19 cellular contexts compared by ENCODE assay signal in genomic region chr3:88090681-88091080, GRCh38. TPM values are rescaled to one million over a fixed set of nuclear protein-coding genes. Genes with fewer than 3 reads are reported as not detected.
DNase-seq lines count a peak whose midpoint lies in the region; ATAC-seq, FAIRE-seq and TF ChIP-seq lines count a peak whose summit lies in the region.
"Had no signal": no experiment of that assay in that cellular context is flagged by ENCODE, and none has a peak within 500 bp of the region (broad histone marks: within the 10 kb centered on the region; RNA-seq: fewer than 3 reads in every experiment).

No MANE protein-coding gene starts in this region.

- H3K79me1 ChIP-seq in IMR-90 (ENCODE audit: low read depth in 1 of 2, low read length in 2 of 2) (peaks cover 23% of the 10 kb centered on the region in 2 experiments), neuronal stem cell (ENCODE audit: low read depth, low read length) (no peaks in the 10 kb centered on the region)

- H3K9ac ChIP-seq in IMR-90 (ENCODE audit: low read depth, low read length) (no peak overlapping the region), K562 (ENCODE audit: insufficient read depth in 1 of 2, low read depth in 2 of 2, low read length in 2 of 2) (no peak overlapping the region), neuronal stem cell (ENCODE audit: low read depth, low read length, poor library complexity) (no peak overlapping the region)

- H4K91ac ChIP-seq in IMR-90 (ENCODE audit: insufficient read depth, low read depth, low read length), result no peak overlapping the region
- no peak overlapping the region for H4K91ac ChIP-seq in neuronal stem cell (ENCODE audit: low read depth, low read length, poor library complexity)

- no peak for TF ChIP-seq CTCF in HEK293 (tag by site-specific recombination; IDR thresholded peaks at IDR 0.05)
- no peak for TF ChIP-seq CTCF in IMR-90 (conservative IDR thresholded peaks at IDR 0.05; ENCODE audit: low read depth, low read length)
- TF ChIP-seq CTCF in K562 (IDR thresholded peaks at IDR 0.05 in 2 of 3, conservative IDR thresholded peaks at IDR 0.05 in 1 of 3; ENCODE audit: insufficient read depth in 2 of 3, low read depth in 1 of 3, low read length in 3 of 3), result no peak

- no peaks in the 10 kb centered on the region; the same call in 1 of the 2 replicates for H4K20me1 ChIP-seq in IMR-90 (ENCODE audit: insufficient read depth, low read length)
- no peaks in the 10 kb centered on the region for H4K20me1 ChIP-seq in K562 (replicated peaks; ENCODE audit: control insufficient read depth, insufficient read depth, low read length)

- dilution Hi-C loops in IMR-90 (cut with HindIII; ENCODE audit: low sequenced_read_pairs, unreplicated experiment), result no loop called here

- H3K27me3 ChIP-seq in IMR-90 (ENCODE audit: control insufficient read depth, insufficient read depth, low read length) (no peaks in the 10 kb centered on the region), K562 (ENCODE audit: control insufficient read depth in 2 of 2, insufficient read depth in 2 of 2, low read length in 2 of 2) (no peaks in the 10 kb centered on the region), neuronal stem cell (ENCODE audit: control insufficient read depth in 3 of 3, insufficient read depth in 3 of 3, low read depth in 1 of 3, low read length in 3 of 3) (no peaks in the 10 kb centered on the region)

- no peak for DNase-seq in IMR-90
- DNase-seq in K562 (ENCODE audit: extremely low read depth in 1 of 4, low spot score in 3 of 4), result no peak
- DNase-seq in erythroblast (lab: John Stamatoyannopoulos, UW), result peak; percentile 19 to 62
- no peak for DNase-seq in left colon
- DNase-seq in neuronal stem cell (ENCODE audit: low spot score), result no peak
- no peak for DNase-seq in posterior vena cava (ENCODE audit: low spot score)
- DNase-seq: C1 segment of cervical spinal cord; Calu3; CD4-positive, alpha-beta memory T cell; COR-L47; DMS53; DMS79 treated with DMSO at 0.1 percent for 48 hours; GF-D8; GOT3 had no signal

- H3K9me3 ChIP-seq in HEK293 (ENCODE audit: control insufficient read depth, insufficient read depth, low read depth, low read length) (no peaks in the 10 kb centered on the region), IMR-90 (ENCODE audit: control insufficient read depth, insufficient read depth, low read length) (no peaks in the 10 kb centered on the region), K562 (replicated peaks; ENCODE audit: control insufficient read depth, insufficient read depth, low read depth, low read length) (peaks cover 3% of the 10 kb centered on the region), neuronal stem cell (replicated peaks in 1 of 2; ENCODE audit: control insufficient read depth in 2 of 2, insufficient read depth in 1 of 2, low read depth in 1 of 2, low read length in 2 of 2) (peaks cover 1 to 10% of the 10 kb centered on the region in 2 donors)
- H3K9me3 ChIP-seq: HAP-1 had no signal

- H3K4me3 ChIP-seq in HEK293 (ENCODE audit: low read depth, low read length) (no peak overlapping the region), IMR-90 (ENCODE audit: insufficient read depth, low read depth, low read length) (no peak overlapping the region), K562 (no peak overlapping the region), neuronal stem cell (ENCODE audit: low read length in 2 of 2) (no peak overlapping the region)
- H3K4me3 ChIP-seq: HAP-1 had no signal

- H4K8ac ChIP-seq in IMR-90 (ENCODE audit: low read depth in 2 of 2, low read length in 2 of 2), result no peak overlapping the region
- no peak overlapping the region for H4K8ac ChIP-seq in neuronal stem cell (ENCODE audit: low read depth, low read length)

- POLR2A ChIA-PET in HEK293 (lab: Yijun Ruan, JAX), result no interaction called here
- POLR2A ChIA-PET in IMR-90 (lab: Charles Lee; ENCODE audit: unreplicated experiment), result no interaction called here
- POLR2A ChIA-PET in K562 (lab: Yijun Ruan, JAX), result interaction anchor here (0.5 to 0.7 kb wide), 2 partner anchors 32 to 276 kb away, joined by 3 to 6 read pairs; partner anchors contain the start of genes CGGBP1 and ZNF654

- FAIRE-seq in K562 (lab: Jason Lieb, UNC), result no peak
- FAIRE-seq: GM12892, GM19239, H54 had no signal

- WGBS in IMR-90 (ENCODE audit: extremely low coverage in 2 of 2, insufficient read length in 1 of 2), 2 experiments, result no CpG with 5 or more reads among the region's 4 CpGs
- 53% methylated on average over 3 of the region's 4 CpGs for WGBS in K562 (ENCODE audit: insufficient coverage, low coverage, missing lambda C conversion rate)
- WGBS in neuronal stem cell (ENCODE audit: extremely low coverage in 2 of 2, insufficient read length in 2 of 2, insufficient replicate concordance in 1 of 2), 2 donors, result no CpG with 5 or more reads among the region's 4 CpGs

- no peak for TF ChIP-seq EP300 in K562 (IDR thresholded peaks at IDR 0.05; ENCODE audit: low read length)

- no peak overlapping the region for H2BK15ac ChIP-seq in IMR-90 (ENCODE audit: low read depth, low read length)
- H2BK15ac ChIP-seq in neuronal stem cell (ENCODE audit: low read length), result no peak overlapping the region

- H4K5ac ChIP-seq in IMR-90 (ENCODE audit: low read depth, low read length), result no peak overlapping the region

- CTCF ChIA-PET in HEK293 (lab: Yijun Ruan, JAX) (interaction anchor here (1.5 kb wide), 1 partner anchor 22 kb away, joined by 3 read pairs; no protein-coding TSS in a partner anchor), IMR-90 (lab: Yijun Ruan, JAX) (interaction anchor here (0.7 to 1.8 kb wide), 2 partner anchors 17 to 22 kb away, joined by 3 to 6 read pairs; no protein-coding TSS in a partner anchor), K562 (lab: Yijun Ruan, JAX; ENCODE audit: low intra/inter-chr PET ratio) (no interaction called here)

- no peak overlapping the region for H3K56ac ChIP-seq in IMR-90 (ENCODE audit: extremely low read depth, insufficient read depth, low read length)

- ATAC-seq in IMR-90 (ENCODE audit: low read depth), result no peak
- no peak for ATAC-seq in K562
- no peak for ATAC-seq in left colon

- peaks cover 10% of the 10 kb centered on the region; the same call in 2 of the 3 replicates for H3K79me2 ChIP-seq in K562 (ENCODE audit: control insufficient read depth, insufficient read depth, low read length)

- no peak overlapping the region for H3K18ac ChIP-seq in IMR-90 (ENCODE audit: low read depth, low read length)
- H3K18ac ChIP-seq in neuronal stem cell (ENCODE audit: low read length), result no peak overlapping the region

- in situ Hi-C loops in IMR-90 (cut with MboI; ENCODE audit: low sequenced_read_pairs) (no loop called here), K562 (cut with MboI) (no loop called here)

- H3K27ac ChIP-seq in HEK293 (ENCODE audit: extremely low read depth, low read depth, low read length), result no peak overlapping the region
- H3K27ac ChIP-seq in IMR-90 (ENCODE audit: insufficient read depth, low read length), result no peak overlapping the region
- H3K27ac ChIP-seq in K562 (ENCODE audit: extremely low read depth, low read depth, low read length), result no peak overlapping the region
- no peak overlapping the region for H3K27ac ChIP-seq in neuronal stem cell (replicated peaks; ENCODE audit: low read length)

- TF ChIP-seq POLR2A in IMR-90 (IDR thresholded peaks at IDR 0.05; ENCODE audit: low read depth, low read length) (no peak), K562 (conservative IDR thresholded peaks at IDR 0.05) (no peak), erythroblast (IDR thresholded peaks at IDR 0.05; ENCODE audit: low read length) (no peak)

- peaks cover 0 to 25% of the 10 kb centered on the region in 2 experiments; a peak in 2 of 3 replicates for H3K36me3 ChIP-seq in HEK293 (ENCODE audit: control insufficient read depth in 2 of 2, insufficient read depth in 1 of 2, low read length in 2 of 2)
- H3K36me3 ChIP-seq in IMR-90 (ENCODE audit: control insufficient read depth, insufficient read depth, low read length), result peaks cover 7% of the 10 kb centered on the region; the same call in 1 of the 2 replicates
- peaks cover 36% of the 10 kb centered on the region; the same call in 2 of the 3 replicates for H3K36me3 ChIP-seq in K562 (ENCODE audit: control insufficient read depth, insufficient read depth, low read length)
- H3K36me3 ChIP-seq in neuronal stem cell (replicated peaks in 1 of 2; ENCODE audit: control insufficient read depth in 2 of 2, insufficient read depth in 2 of 2, low read length in 2 of 2), result peaks cover 0 to 52% of the 10 kb centered on the region in 2 donors

- H3K9me1 ChIP-seq in IMR-90 (ENCODE audit: insufficient read depth, low read length) (no peaks in the 10 kb centered on the region), K562 (ENCODE audit: control insufficient read depth, insufficient read depth, low read length) (no peaks in the 10 kb centered on the region)

- no peak overlapping the region for H2AK5ac ChIP-seq in IMR-90 (ENCODE audit: low read depth, low read length)
- no peak overlapping the region for H2AK5ac ChIP-seq in neuronal stem cell (ENCODE audit: low read depth, low read length)

- H2AFZ ChIP-seq in IMR-90 (replicated peaks; ENCODE audit: low read length, poor library complexity), result no peak overlapping the region
- no peak overlapping the region for H2AFZ ChIP-seq in K562 (ENCODE audit: low read depth, low read length)
- no peak overlapping the region for H2AFZ ChIP-seq in neuronal stem cell (ENCODE audit: low read length)

- no peak overlapping the region for H2BK120ac ChIP-seq in IMR-90 (ENCODE audit: low read depth, low read length)
- no peak overlapping the region for H2BK120ac ChIP-seq in neuronal stem cell (ENCODE audit: low read depth, low read length)

- H3K23ac ChIP-seq in IMR-90 (ENCODE audit: low read depth, low read length) (no peak overlapping the region), neuronal stem cell (ENCODE audit: low read depth, low read length, poor library complexity) (no peak overlapping the region)

- no peaks in the 10 kb centered on the region for H3K4me1 ChIP-seq in HEK293 (ENCODE audit: control insufficient read depth, insufficient read depth, low read length)
- H3K4me1 ChIP-seq in IMR-90 (ENCODE audit: control insufficient read depth, insufficient read depth, low read length), result no peaks in the 10 kb centered on the region
- no peaks in the 10 kb centered on the region for H3K4me1 ChIP-seq in K562 (replicated peaks in 1 of 2; ENCODE audit: control insufficient read depth in 2 of 2, insufficient read depth in 2 of 2, low read length in 2 of 2)
- H3K4me1 ChIP-seq in neuronal stem cell (ENCODE audit: control insufficient read depth in 2 of 2, insufficient read depth in 1 of 2, low read depth in 1 of 2, low read length in 2 of 2), result no peaks in the 10 kb centered on the region
- H3K4me1 ChIP-seq: HAP-1 had no signal

- no peak overlapping the region for H3K4ac ChIP-seq in IMR-90 (ENCODE audit: low read depth, low read length)
- H3K4ac ChIP-seq in neuronal stem cell (ENCODE audit: low read length), result no peak overlapping the region

- no peak for TF ChIP-seq RAD21 in IMR-90 (IDR thresholded peaks at IDR 0.05; ENCODE audit: low read length)
- no peak for TF ChIP-seq RAD21 in K562 (CRISPR knock-in tag; conservative IDR thresholded peaks at IDR 0.05 in 1 of 2, IDR thresholded peaks at IDR 0.05 in 1 of 2)

- no peak overlapping the region for H2BK12ac ChIP-seq in neuronal stem cell (ENCODE audit: low read length)

- no TSS peak for BruUV-seq in IMR-90 (replicated peaks; lab: Mats Ljungman, UMichigan)
- no TSS peak for BruUV-seq in K562 (replicated peaks; lab: Mats Ljungman, UMichigan)

- no peak overlapping the region for H2BK20ac ChIP-seq in IMR-90 (ENCODE audit: low read depth, low read length)

- no peak overlapping the region for H2BK5ac ChIP-seq in IMR-90 (ENCODE audit: low read depth, low read length, poor library complexity, severe bottlenecking)
- no peak overlapping the region for H2BK5ac ChIP-seq in neuronal stem cell (ENCODE audit: low read length)

- H2AK9ac ChIP-seq in IMR-90 (replicated peaks; ENCODE audit: low read depth, low read length, poor library complexity), result no peak overlapping the region

- H3K4me2 ChIP-seq in IMR-90 (ENCODE audit: low read depth, low read length) (no peak overlapping the region), K562 (ENCODE audit: insufficient read depth, low read length) (no peak overlapping the region), neuronal stem cell (ENCODE audit: insufficient read depth, low read length, poor library complexity, severe bottlenecking) (no peak overlapping the region)

- H3K14ac ChIP-seq in IMR-90 (replicated peaks; ENCODE audit: low read depth, low read length), result no peak overlapping the region
- no peak overlapping the region for H3K14ac ChIP-seq in neuronal stem cell (ENCODE audit: low read length)

- intact Hi-C loops in IMR-90 (cut with micrococcal nuclease) (no loop called here), K562 (cut with micrococcal nuclease) (no loop called here), left colon (cut with DNase I, micrococcal nuclease) (no loop called here), posterior vena cava (cut with DNase I) (no loop called here)

RNA-seq across cellular contexts. Expression of gene ZNF654, which starts 31.6 kb away (rescaled TPM):
- total RNA-seq in IMR-90 (2012; rRNA removed) (11.5 and 21.1 TPM in 2 replicates), K562 (2014; rRNA removed) (2.5 and 3.6 TPM in 2 replicates), K562 (2014; rRNA removed; fragmentation: Illumina TruSeq; extraction: Trizol) (6.8 and 7.4 TPM in 2 replicates), K562 (2015; rRNA removed; fragmentation: Illumina TruSeq; extraction: Trizol) (8.4 and 8.6 TPM in 2 replicates), K562 (2021) (5.1 and 6.8 TPM in 2 replicates), left colon (10 to 100 TPM; 14.3 to 17.6 TPM), posterior vena cava (10 to 100 TPM; 20.1 to 20.2 TPM)
- polyA plus RNA-seq in IMR-90 (2012; rRNA removed) (2.3 and 3.3 TPM in 2 replicates), K562 (2011; rRNA removed) (4.1 and 5.1 TPM in 2 replicates), K562 (2014; fragmentation: Illumina TruSeq; extraction: Trizol) (4.2 and 6.2 TPM in 2 replicates), K562 (2014; fragmentation: Nextera tagmentation; extraction: Ambion mirVana) (1 to 10 TPM; 2.4 to 2.5 TPM), K562 (2014; rRNA removed) (2.1 and 4.2 TPM in 2 replicates)
- polyA plus RNA-seq in IMR-90 (2012; cell fraction: cytosol; rRNA removed), result 1.3 and 1.9 TPM in 2 replicates
- polyA plus RNA-seq in IMR-90 (2012; cell fraction: nucleus; rRNA removed; ENCODE audit: low replicate concordance), result 0.99 and 4.7 TPM in 2 replicates
- total RNA-seq in K562 (2011; cell fraction: chromatin; rRNA removed; ENCODE audit: low replicate concordance), result 7.0 and 28.2 TPM in 2 replicates
- total RNA-seq in K562 (2011; cell fraction: nucleolus; rRNA removed), result 5.8 and 6.4 TPM in 2 replicates
- 6.7 and 12.7 TPM in 2 replicates for total RNA-seq in K562 (2011; cell fraction: nucleoplasm; rRNA removed)
- 0.63 and 2.8 TPM in 2 replicates for polyA plus RNA-seq in K562 (2011; cell fraction: cytosol; rRNA removed)
- 4.8 and 6.1 TPM in 2 replicates for polyA plus RNA-seq in K562 (2011; cell fraction: nucleus; rRNA removed)
- polyA plus RNA-seq in K562 (2012), result 5.1 and 5.3 TPM in 2 replicates
- polyA minus RNA-seq in K562 (2011; rRNA and poly(A)+ RNA removed), result 9.6 and 12.0 TPM in 2 replicates
- 3.8 and 7.1 TPM in 2 replicates for polyA minus RNA-seq in K562 (2011; cell fraction: cytosol; rRNA and poly(A)+ RNA removed)
- 10.6 and 19.0 TPM in 2 replicates for polyA minus RNA-seq in K562 (2011; cell fraction: nucleus; rRNA and poly(A)+ RNA removed)
- polyA plus RNA-seq in neuronal stem cell (2013, experiment 1 of 2), result 4.7 TPM
- polyA plus RNA-seq in neuronal stem cell (2013, experiment 2 of 2), result 5.0 TPM

RNA-seq across cellular contexts. Expression of gene CGGBP1, which starts 31.9 kb away (rescaled TPM):
- total RNA-seq in IMR-90 (2012; rRNA removed), result 37.8 and 42.1 TPM in 2 replicates
- 45.5 and 47.7 TPM in 2 replicates for polyA plus RNA-seq in IMR-90 (2012; rRNA removed)
- polyA plus RNA-seq in IMR-90 (2012; cell fraction: cytosol; rRNA removed), result 14.8 and 31.7 TPM in 2 replicates
- polyA plus RNA-seq in IMR-90 (2012; cell fraction: nucleus; rRNA removed; ENCODE audit: low replicate concordance), result 11.5 and 99.1 TPM in 2 replicates
- total RNA-seq in K562 (2011; cell fraction: chromatin; rRNA removed; ENCODE audit: low replicate concordance), result 27.8 and 66.6 TPM in 2 replicates
- total RNA-seq in K562 (2011; cell fraction: nucleolus; rRNA removed), result 13.7 and 18.7 TPM in 2 replicates
- total RNA-seq in K562 (2011; cell fraction: nucleoplasm; rRNA removed), result 36.2 and 39.1 TPM in 2 replicates
- 14.4 and 18.0 TPM in 2 replicates for total RNA-seq in K562 (2014; rRNA removed)
- 37.8 and 46.5 TPM in 2 replicates for total RNA-seq in K562 (2014; rRNA removed; fragmentation: Illumina TruSeq; extraction: Trizol)
- 38.2 and 43.2 TPM in 2 replicates for total RNA-seq in K562 (2015; rRNA removed; fragmentation: Illumina TruSeq; extraction: Trizol)
- 37.9 and 39.2 TPM in 2 replicates for total RNA-seq in K562 (2021)
- polyA plus RNA-seq in K562 (2011; rRNA removed), result 43.2 and 46.5 TPM in 2 replicates
- polyA plus RNA-seq in K562 (2011; cell fraction: cytosol; rRNA removed), result 14.0 and 19.7 TPM in 2 replicates
- polyA plus RNA-seq in K562 (2011; cell fraction: nucleus; rRNA removed), result 59.2 and 66.8 TPM in 2 replicates
- polyA plus RNA-seq in K562 (2012), result 35.4 and 41.1 TPM in 2 replicates
- polyA plus RNA-seq in K562 (2014; fragmentation: Illumina TruSeq; extraction: Trizol), result 41.2 and 47.8 TPM in 2 replicates
- 10 to 100 TPM; 26.6 to 35.8 TPM for polyA plus RNA-seq in K562 (2014; fragmentation: Nextera tagmentation; extraction: Ambion mirVana)
- 24.9 and 29.4 TPM in 2 replicates for polyA plus RNA-seq in K562 (2014; rRNA removed)
- polyA minus RNA-seq in K562 (2011; rRNA and poly(A)+ RNA removed), result 68.4 and 74.6 TPM in 2 replicates
- polyA minus RNA-seq in K562 (2011; cell fraction: cytosol; rRNA and poly(A)+ RNA removed), result 18.3 and 26.2 TPM in 2 replicates
- polyA minus RNA-seq in K562 (2011; cell fraction: nucleus; rRNA and poly(A)+ RNA removed), result 25.6 and 57.9 TPM in 2 replicates
- total RNA-seq in left colon, result 10 to 100 TPM; 46.0 to 49.9 TPM
- 70.9 TPM for polyA plus RNA-seq in neuronal stem cell (2013, experiment 1 of 2)
- polyA plus RNA-seq in neuronal stem cell (2013, experiment 2 of 2), result 70.8 TPM
- total RNA-seq in posterior vena cava, result 10 to 100 TPM; 52.7 to 58.4 TPM

RNA-seq across cellular contexts. Expression of gene C3orf38, which starts 59.1 kb away (rescaled TPM):
- total RNA-seq in IMR-90 (2012; rRNA removed) (16.7 and 27.8 TPM in 2 replicates), K562 (2014; rRNA removed) (11.9 and 13.8 TPM in 2 replicates), K562 (2014; rRNA removed; fragmentation: Illumina TruSeq; extraction: Trizol) (17.6 and 18.4 TPM in 2 replicates), K562 (2015; rRNA removed; fragmentation: Illumina TruSeq; extraction: Trizol) (21.2 and 22.1 TPM in 2 replicates), K562 (2021) (11.5 and 13.7 TPM in 2 replicates), left colon (10 to 100 TPM; 17.8 to 24.2 TPM), posterior vena cava (10 to 100 TPM; 19.8 to 22.9 TPM)
- polyA plus RNA-seq in IMR-90 (2012; rRNA removed) (9.2 and 11.1 TPM in 2 replicates), K562 (2011; rRNA removed) (12.4 and 16.2 TPM in 2 replicates), K562 (2014; fragmentation: Illumina TruSeq; extraction: Trizol) (14.0 and 16.3 TPM in 2 replicates), K562 (2014; fragmentation: Nextera tagmentation; extraction: Ambion mirVana) (10 to 100 TPM; 15.1 to 20.6 TPM), K562 (2014; rRNA removed) (8.7 and 10.7 TPM in 2 replicates)
- polyA plus RNA-seq in IMR-90 (2012; cell fraction: cytosol; rRNA removed), result 1.7 and 1.9 TPM in 2 replicates
- polyA plus RNA-seq in IMR-90 (2012; cell fraction: nucleus; rRNA removed; ENCODE audit: low replicate concordance), result 0.69 and 2.5 TPM in 2 replicates
- total RNA-seq in K562 (2011; cell fraction: chromatin; rRNA removed; ENCODE audit: low replicate concordance), result 6.6 and 19.5 TPM in 2 replicates
- 7.5 and 7.9 TPM in 2 replicates for total RNA-seq in K562 (2011; cell fraction: nucleolus; rRNA removed)
- total RNA-seq in K562 (2011; cell fraction: nucleoplasm; rRNA removed), result 15.0 and 15.5 TPM in 2 replicates
- polyA plus RNA-seq in K562 (2011; cell fraction: cytosol; rRNA removed), result 3.8 and 5.7 TPM in 2 replicates
- polyA plus RNA-seq in K562 (2011; cell fraction: nucleus; rRNA removed), result 3.5 and 6.3 TPM in 2 replicates
- 7.9 and 8.6 TPM in 2 replicates for polyA plus RNA-seq in K562 (2012)
- 22.9 and 26.1 TPM in 2 replicates for polyA minus RNA-seq in K562 (2011; rRNA and poly(A)+ RNA removed)
- polyA minus RNA-seq in K562 (2011; cell fraction: cytosol; rRNA and poly(A)+ RNA removed), result 10.2 and 12.9 TPM in 2 replicates
- 9.4 and 22.1 TPM in 2 replicates for polyA minus RNA-seq in K562 (2011; cell fraction: nucleus; rRNA and poly(A)+ RNA removed)
- polyA plus RNA-seq in neuronal stem cell (2013, experiment 1 of 2), result 26.0 TPM
- polyA plus RNA-seq in neuronal stem cell (2013, experiment 2 of 2), result 25.8 TPM

Comparison
In these comparisons a context has a peak if more than half of its experiments do, and no peak if none do; other contexts are left out.
1. DNase-seq: peak in erythroblast (2 of 2); none in IMR-90 (single experiment), K562 (0 of 4), left colon (0 of 2), neuronal stem cell (single experiment) and posterior vena cava (single experiment).
2. Of the 44 proteins assayed by ChIP-seq in both K562 and HEK293: peak only in K562: none; only in HEK293: ATF2; in both: none; in neither: 43.